ENCODE assay signal across 1 cellular context in the genomic region with DNA sequence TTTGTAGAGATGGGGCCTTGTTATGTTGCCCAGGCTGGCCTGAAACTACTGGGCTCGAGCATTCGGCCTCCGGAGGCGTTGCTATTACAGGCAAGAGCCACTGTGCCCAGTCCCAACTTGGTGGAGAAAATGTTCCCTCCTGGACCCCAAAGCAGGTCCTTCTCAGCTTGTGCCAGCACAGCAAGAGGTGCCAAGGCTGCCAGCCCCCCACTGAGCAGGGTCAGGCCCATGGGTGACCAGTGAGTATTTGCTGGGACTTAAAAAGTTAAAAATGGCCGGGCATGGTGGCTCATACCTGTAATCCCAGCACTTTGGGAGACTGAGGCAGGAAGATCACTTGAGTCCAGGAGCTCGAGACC.
TF ChIP-seq lines count a peak whose summit lies in the region.

No MANE protein-coding gene starts in this region.

TF ChIP-seq in GM23338, 12 proteins besides CTCF, POLR2A, EP300 and RAD21:
- TF ChIP-seq, protein P1, sequence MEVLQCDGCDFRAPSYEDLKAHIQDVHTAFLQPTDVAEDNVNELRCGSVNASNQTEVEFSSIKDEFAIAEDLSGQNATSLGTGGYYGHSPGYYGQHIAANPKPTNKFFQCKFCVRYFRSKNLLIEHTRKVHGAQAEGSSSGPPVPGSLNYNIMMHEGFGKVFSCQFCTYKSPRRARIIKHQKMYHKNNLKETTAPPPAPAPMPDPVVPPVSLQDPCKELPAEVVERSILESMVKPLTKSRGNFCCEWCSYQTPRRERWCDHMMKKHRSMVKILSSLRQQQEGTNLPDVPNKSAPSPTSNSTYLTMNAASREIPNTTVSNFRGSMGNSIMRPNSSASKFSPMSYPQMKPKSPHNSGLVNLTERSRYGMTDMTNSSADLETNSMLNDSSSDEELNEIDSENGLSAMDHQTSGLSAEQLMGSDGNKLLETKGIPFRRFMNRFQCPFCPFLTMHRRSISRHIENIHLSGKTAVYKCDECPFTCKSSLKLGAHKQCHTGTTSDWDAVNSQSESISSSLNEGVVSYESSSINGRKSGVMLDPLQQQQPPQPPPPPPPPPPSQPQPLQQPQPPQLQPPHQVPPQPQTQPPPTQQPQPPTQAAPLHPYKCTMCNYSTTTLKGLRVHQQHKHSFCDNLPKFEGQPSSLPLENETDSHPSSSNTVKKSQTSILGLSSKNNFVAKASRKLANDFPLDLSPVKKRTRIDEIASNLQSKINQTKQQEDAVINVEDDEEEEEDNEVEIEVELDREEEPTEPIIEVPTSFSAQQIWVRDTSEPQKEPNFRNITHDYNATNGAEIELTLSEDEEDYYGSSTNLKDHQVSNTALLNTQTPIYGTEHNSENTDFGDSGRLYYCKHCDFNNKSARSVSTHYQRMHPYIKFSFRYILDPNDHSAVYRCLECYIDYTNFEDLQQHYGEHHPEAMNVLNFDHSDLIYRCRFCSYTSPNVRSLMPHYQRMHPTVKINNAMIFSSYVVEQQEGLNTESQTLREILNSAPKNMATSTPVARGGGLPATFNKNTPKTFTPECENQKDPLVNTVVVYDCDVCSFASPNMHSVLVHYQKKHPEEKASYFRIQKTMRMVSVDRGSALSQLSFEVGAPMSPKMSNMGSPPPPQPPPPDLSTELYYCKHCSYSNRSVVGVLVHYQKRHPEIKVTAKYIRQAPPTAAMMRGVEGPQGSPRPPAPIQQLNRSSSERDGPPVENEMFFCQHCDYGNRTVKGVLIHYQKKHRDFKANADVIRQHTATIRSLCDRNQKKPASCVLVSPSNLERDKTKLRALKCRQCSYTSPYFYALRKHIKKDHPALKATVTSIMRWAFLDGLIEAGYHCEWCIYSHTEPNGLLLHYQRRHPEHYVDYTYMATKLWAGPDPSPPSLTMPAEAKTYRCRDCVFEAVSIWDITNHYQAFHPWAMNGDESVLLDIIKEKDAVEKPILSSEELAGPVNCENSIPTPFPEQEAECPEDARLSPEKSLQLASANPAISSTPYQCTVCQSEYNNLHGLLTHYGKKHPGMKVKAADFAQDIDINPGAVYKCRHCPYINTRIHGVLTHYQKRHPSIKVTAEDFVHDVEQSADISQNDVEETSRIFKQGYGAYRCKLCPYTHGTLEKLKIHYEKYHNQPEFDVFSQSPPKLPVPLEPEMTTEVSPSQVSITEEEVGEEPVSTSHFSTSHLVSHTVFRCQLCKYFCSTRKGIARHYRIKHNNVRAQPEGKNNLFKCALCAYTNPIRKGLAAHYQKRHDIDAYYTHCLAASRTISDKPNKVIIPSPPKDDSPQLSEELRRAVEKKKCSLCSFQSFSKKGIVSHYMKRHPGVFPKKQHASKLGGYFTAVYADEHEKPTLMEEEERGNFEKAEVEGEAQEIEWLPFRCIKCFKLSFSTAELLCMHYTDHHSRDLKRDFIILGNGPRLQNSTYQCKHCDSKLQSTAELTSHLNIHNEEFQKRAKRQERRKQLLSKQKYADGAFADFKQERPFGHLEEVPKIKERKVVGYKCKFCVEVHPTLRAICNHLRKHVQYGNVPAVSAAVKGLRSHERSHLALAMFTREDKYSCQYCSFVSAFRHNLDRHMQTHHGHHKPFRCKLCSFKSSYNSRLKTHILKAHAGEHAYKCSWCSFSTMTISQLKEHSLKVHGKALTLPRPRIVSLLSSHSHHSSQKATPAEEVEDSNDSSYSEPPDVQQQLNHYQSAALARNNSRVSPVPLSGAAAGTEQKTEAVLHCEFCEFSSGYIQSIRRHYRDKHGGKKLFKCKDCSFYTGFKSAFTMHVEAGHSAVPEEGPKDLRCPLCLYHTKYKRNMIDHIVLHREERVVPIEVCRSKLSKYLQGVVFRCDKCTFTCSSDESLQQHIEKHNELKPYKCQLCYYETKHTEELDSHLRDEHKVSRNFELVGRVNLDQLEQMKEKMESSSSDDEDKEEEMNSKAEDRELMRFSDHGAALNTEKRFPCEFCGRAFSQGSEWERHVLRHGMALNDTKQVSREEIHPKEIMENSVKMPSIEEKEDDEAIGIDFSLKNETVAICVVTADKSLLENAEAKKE (CRISPR knock-in tag; IDR thresholded peaks at IDR 0.05), result no peak
- TF ChIP-seq, protein P2, sequence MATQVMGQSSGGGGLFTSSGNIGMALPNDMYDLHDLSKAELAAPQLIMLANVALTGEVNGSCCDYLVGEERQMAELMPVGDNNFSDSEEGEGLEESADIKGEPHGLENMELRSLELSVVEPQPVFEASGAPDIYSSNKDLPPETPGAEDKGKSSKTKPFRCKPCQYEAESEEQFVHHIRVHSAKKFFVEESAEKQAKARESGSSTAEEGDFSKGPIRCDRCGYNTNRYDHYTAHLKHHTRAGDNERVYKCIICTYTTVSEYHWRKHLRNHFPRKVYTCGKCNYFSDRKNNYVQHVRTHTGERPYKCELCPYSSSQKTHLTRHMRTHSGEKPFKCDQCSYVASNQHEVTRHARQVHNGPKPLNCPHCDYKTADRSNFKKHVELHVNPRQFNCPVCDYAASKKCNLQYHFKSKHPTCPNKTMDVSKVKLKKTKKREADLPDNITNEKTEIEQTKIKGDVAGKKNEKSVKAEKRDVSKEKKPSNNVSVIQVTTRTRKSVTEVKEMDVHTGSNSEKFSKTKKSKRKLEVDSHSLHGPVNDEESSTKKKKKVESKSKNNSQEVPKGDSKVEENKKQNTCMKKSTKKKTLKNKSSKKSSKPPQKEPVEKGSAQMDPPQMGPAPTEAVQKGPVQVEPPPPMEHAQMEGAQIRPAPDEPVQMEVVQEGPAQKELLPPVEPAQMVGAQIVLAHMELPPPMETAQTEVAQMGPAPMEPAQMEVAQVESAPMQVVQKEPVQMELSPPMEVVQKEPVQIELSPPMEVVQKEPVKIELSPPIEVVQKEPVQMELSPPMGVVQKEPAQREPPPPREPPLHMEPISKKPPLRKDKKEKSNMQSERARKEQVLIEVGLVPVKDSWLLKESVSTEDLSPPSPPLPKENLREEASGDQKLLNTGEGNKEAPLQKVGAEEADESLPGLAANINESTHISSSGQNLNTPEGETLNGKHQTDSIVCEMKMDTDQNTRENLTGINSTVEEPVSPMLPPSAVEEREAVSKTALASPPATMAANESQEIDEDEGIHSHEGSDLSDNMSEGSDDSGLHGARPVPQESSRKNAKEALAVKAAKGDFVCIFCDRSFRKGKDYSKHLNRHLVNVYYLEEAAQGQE (IDR thresholded peaks at IDR 0.05; ENCODE audit: unreplicated experiment), result no peak
- TF ChIP-seq ZNF331 (CRISPR knock-in tag; IDR thresholded peaks at IDR 0.05; ENCODE audit: low read depth) (no peak), CREB1 (CRISPR knock-in tag; IDR thresholded peaks at IDR 0.05; ENCODE audit: low read depth) (no peak), EZH2phosphoT487 (IDR thresholded peaks at IDR 0.05; ENCODE audit: unreplicated experiment) (no peak), ETS1 (IDR thresholded peaks at IDR 0.05) (no peak), POLR2AphosphoS5 (IDR thresholded peaks at IDR 0.05; ENCODE audit: low read depth) (no peak), ZNF114 (CRISPR knock-in tag; IDR thresholded peaks at IDR 0.05) (no peak), JUNB (IDR thresholded peaks at IDR 0.05; ENCODE audit: unreplicated experiment) (no peak), NANOG (IDR thresholded peaks at IDR 0.05; ENCODE audit: borderline replicate concordance) (no peak), STAT1 (IDR thresholded peaks at IDR 0.05; ENCODE audit: unreplicated experiment) (no peak), EZH2 (IDR thresholded peaks at IDR 0.05; ENCODE audit: low read depth, unreplicated experiment) (no peak)
TF ChIP-seq in GM23338: peak in this region for 0.
